Comparison of ENCODE assay signal across 35 cellular contexts in genomic region chr10:111820471-111820870, GRCh38.
DNase-seq lines count a peak whose midpoint lies in the region; ATAC-seq, FAIRE-seq and TF ChIP-seq lines count a peak whose summit lies in the region.
"Had no signal": no experiment of that assay in that cellular context is flagged by ENCODE, and none has a peak within 500 bp of the region (broad histone marks: within the 10 kb centered on the region; RNA-seq: fewer than 3 reads in every experiment).

No MANE protein-coding gene starts in this region.

- in situ Hi-C loops in SK-MEL-5 (cut with HindIII; ENCODE audit: low pct_unique_long_range_greater_than_20kb, low sequenced_read_pairs), result no loop called here

- no peaks in the 10 kb centered on the region for H3K4me1 Mint-ChIP-seq in astrocyte (ENCODE audit: low read depth, unreplicated experiment)
- H3K4me1 Mint-ChIP-seq: B cell; CD14-positive monocyte; CD4-positive, alpha-beta memory T cell; CD4-positive, CD25-positive, alpha-beta regulatory T cell; CD8-positive, alpha-beta memory T cell had no signal

- H3K4me3 Mint-ChIP-seq in astrocyte (ENCODE audit: unreplicated experiment), result no peak overlapping the region
- H3K4me3 Mint-ChIP-seq: B cell; CD14-positive monocyte; CD4-positive, alpha-beta memory T cell; CD4-positive, alpha-beta T cell; CD4-positive, CD25-positive, alpha-beta regulatory T cell; CD8-positive, alpha-beta memory T cell; CD8-positive, alpha-beta T cell had no signal

- no peaks in the 10 kb centered on the region for H3K36me3 Mint-ChIP-seq in astrocyte (ENCODE audit: low read depth, unreplicated experiment)
- H3K36me3 Mint-ChIP-seq: CD14-positive monocyte; CD4-positive, alpha-beta memory T cell; CD4-positive, CD25-positive, alpha-beta regulatory T cell; CD8-positive, alpha-beta memory T cell; CD8-positive, alpha-beta T cell had no signal

- no peak overlapping the region for H3K9ac ChIP-seq in astrocyte (ENCODE audit: low read length)
- H3K9ac ChIP-seq: BLaER1; BLaER1 treated with 17β-estradiol and CSF1 and Interleukin-3, amounts not matched to agents 10 nM and 100 nM had no signal

- peak; percentile 68 for FAIRE-seq in astrocyte (lab: Jason Lieb, UNC)
- FAIRE-seq: A204.1, A549, D721Med had no signal

- no peaks in the 10 kb centered on the region for H3K9me3 Mint-ChIP-seq in astrocyte (ENCODE audit: unreplicated experiment)
- H3K9me3 Mint-ChIP-seq: CD4-positive, alpha-beta memory T cell; CD4-positive, alpha-beta T cell had no signal

- no peak overlapping the region for H3K27ac Mint-ChIP-seq in astrocyte (ENCODE audit: unreplicated experiment)
- H3K27ac Mint-ChIP-seq: B cell; CD14-positive monocyte; CD4-positive, alpha-beta memory T cell; CD4-positive, alpha-beta T cell; CD4-positive, CD25-positive, alpha-beta regulatory T cell; CD8-positive, alpha-beta memory T cell; CD8-positive, alpha-beta T cell had no signal

- H4K20me1 ChIP-seq in astrocyte (ENCODE audit: insufficient read depth, low read length), result no peaks in the 10 kb centered on the region
- H4K20me1 ChIP-seq: BLaER1; BLaER1 treated with 17β-estradiol and CSF1 and Interleukin-3, amounts not matched to agents 10 nM and 100 nM had no signal

- H2AFZ ChIP-seq in astrocyte (ENCODE audit: low read depth, low read length), result no peak overlapping the region

- H3K4me1 ChIP-seq in astrocyte (ENCODE audit: insufficient read depth, low read length), result no peaks in the 10 kb centered on the region
- H3K4me1 ChIP-seq: A549; BE2C; BLaER1; BLaER1 treated with 17β-estradiol and CSF1 and Interleukin-3, amounts not matched to agents 10 nM and 100 nM; Caco-2 had no signal

- no peaks in the 10 kb centered on the region for H3K27me3 ChIP-seq in astrocyte (ENCODE audit: insufficient read depth, low read length)
- H3K27me3 ChIP-seq: BE2C; BLaER1; BLaER1 treated with 17β-estradiol and CSF1 and Interleukin-3, amounts not matched to agents 10 nM and 100 nM had no signal

- H3K4me3 ChIP-seq in astrocyte (ENCODE audit: insufficient read depth, low read depth, low read length), result no peak overlapping the region
- H3K4me3 ChIP-seq: A549; BLaER1; BLaER1 treated with 17β-estradiol and CSF1 and Interleukin-3, amounts not matched to agents 10 nM and 100 nM had no signal

- H3K27me3 Mint-ChIP-seq in astrocyte (ENCODE audit: low read depth, unreplicated experiment), result peaks cover 3% of the 10 kb centered on the region
- H3K27me3 Mint-ChIP-seq: B cell; CD4-positive, alpha-beta memory T cell; CD4-positive, alpha-beta T cell; CD4-positive, CD25-positive, alpha-beta regulatory T cell; CD8-positive, alpha-beta memory T cell had no signal

- ATAC-seq in HG03342 (IDR thresholded peaks at IDR 0.05; ENCODE audit: unreplicated experiment), result no peak
- ATAC-seq: A549; CD8-positive, alpha-beta T cell had no signal

- TF ChIP-seq CTCF in astrocyte (IDR thresholded peaks at IDR 0.05; ENCODE audit: insufficient read depth, low read depth, low read length), result no peak

- H3K4me2 ChIP-seq in astrocyte (ENCODE audit: low read length), result no peak overlapping the region
- H3K4me2 ChIP-seq: A549; BLaER1; BLaER1 treated with 17β-estradiol and CSF1 and Interleukin-3, amounts not matched to agents 10 nM and 100 nM had no signal

- H3K9me3 ChIP-seq in astrocyte (ENCODE audit: insufficient read depth, low read depth, low read length), result no peaks in the 10 kb centered on the region
- H3K9me3 ChIP-seq: A549; BE2C; BLaER1; BLaER1 treated with 17β-estradiol and CSF1 and Interleukin-3, amounts not matched to agents 10 nM and 100 nM; Caco-2 had no signal

- peak; percentile 40 for DNase-seq in SK-MEL-5 (ENCODE audit: low read depth, low spot score)
- DNase-seq in astrocyte (ENCODE audit: low read depth), result no peak
- peak; percentile 91 for DNase-seq in foreskin melanocyte
- DNase-seq in DMS53 treated with DMSO at 0.1 percent for 48 hours (lab: John Stamatoyannopoulos, UW; ENCODE audit: unreplicated experiment), result no peak
- DNase-seq in NCI-H187 (lab: John Stamatoyannopoulos, UW), result no peak
- DNase-seq: 8988T; ACHN; AML-193; BE2C; C1 segment of cervical spinal cord; Caco-2; Calu3; CD4-positive, alpha-beta memory T cell; CD4-positive, alpha-beta T cell; CD4-positive, CD25-positive, alpha-beta regulatory T cell; CD8-positive, alpha-beta memory T cell; CD8-positive, alpha-beta T cell; COR-L47; DMS 273 treated with DMSO at 0.1 percent for 48 hours; DMS153; DMS53; DMS79; DMS79 treated with DMSO at 0.1 percent for 48 hours; DND-41; EL had no signal

- no peaks in the 10 kb centered on the region for H3K79me2 ChIP-seq in astrocyte (ENCODE audit: insufficient read depth, low read length)

- H3K36me3 ChIP-seq in astrocyte (ENCODE audit: insufficient read depth, low read length), result no peaks in the 10 kb centered on the region
- H3K36me3 ChIP-seq: BE2C; BLaER1; BLaER1 treated with 17β-estradiol and CSF1 and Interleukin-3, amounts not matched to agents 10 nM and 100 nM had no signal

- no peak overlapping the region for H3K27ac ChIP-seq in astrocyte (ENCODE audit: low read depth, low read length)
- H3K27ac ChIP-seq: 22Rv1; A549; BLaER1; BLaER1 treated with 17β-estradiol and CSF1 and Interleukin-3, amounts not matched to agents 10 nM and 100 nM; C4-2B had no signal

Comparison
In these comparisons a context has a peak if more than half of its experiments do, and no peak if none do; other contexts are left out.
1. DNase-seq: peak in SK-MEL-5 (single experiment) and foreskin melanocyte (single experiment); none in astrocyte (single experiment), DMS53 treated with DMSO at 0.1 percent for 48 hours (single experiment) and NCI-H187 (0 of 2).